Comparison of ENCODE assay signal across 8 cellular contexts in the genomic region with DNA sequence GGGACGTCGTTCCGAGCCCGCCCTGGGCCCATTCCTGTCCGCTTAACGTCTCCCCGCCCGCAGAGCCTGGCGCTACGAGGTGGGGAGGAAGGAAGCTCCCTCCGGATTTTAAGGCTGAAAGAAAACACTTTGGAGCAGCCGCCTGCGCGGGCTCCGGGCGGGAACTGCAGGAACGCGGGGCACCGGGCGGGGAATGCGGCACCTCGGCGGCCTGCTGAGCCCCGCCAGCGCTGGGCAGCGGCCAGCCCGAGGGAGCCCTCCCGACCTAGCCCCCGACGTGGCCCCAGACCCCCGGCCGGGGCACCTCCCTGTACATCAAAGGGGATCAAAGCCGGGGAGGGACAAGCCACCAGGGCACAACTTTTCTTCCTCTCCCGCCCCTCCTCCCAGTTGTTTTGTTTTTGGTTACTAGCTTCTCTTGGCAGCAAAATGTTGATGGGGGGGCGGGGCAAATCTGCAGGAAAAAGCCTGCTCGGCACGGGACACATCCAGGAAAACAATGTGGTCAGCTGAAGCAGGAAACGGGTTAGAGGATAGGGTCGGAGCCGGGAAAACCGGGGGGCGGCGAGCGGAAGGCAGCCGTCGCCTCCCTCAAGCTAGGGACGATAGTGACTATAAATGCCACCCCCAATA. TPM values are rescaled to one million over a fixed set of nuclear protein-coding genes. Genes with fewer than 3 reads are reported as not detected.
DNase-seq lines count a peak whose midpoint lies in the region; ATAC-seq and TF ChIP-seq lines count a peak whose summit lies in the region.
"Not testable (repeated sequence)": the region's sequence is repeated elsewhere in the genome, so short reads cannot be mapped to it uniquely, and the experiment has no call there.

No MANE protein-coding gene starts in this region.

- WGBS in right lobe of liver (ENCODE audit: insufficient coverage, low coverage, low lambda C conversion rate, missing lambda C conversion rate): 0% methylated on average over 4 of the region's 47 CpGs

- not testable (repeated sequence) for H3F3A ChIP-seq in Loucy (ENCODE audit: low read depth)

- intact Hi-C loops in activated CD4-positive, alpha-beta T cell treated with anti-CD3 and anti-CD28 coated beads, Interleukin-2, amount 10 ng/mL, durations not matched to agents 24 days and 14 days (cut with micrococcal nuclease); right lobe of liver (cut with DNase I); posterior cingulate gyrus (cut with DNase I); upper lobe of right lung (cut with DNase I): not testable (repeated sequence)

- not testable (repeated sequence) for H3K36me3 Mint-ChIP-seq in activated CD4-positive, alpha-beta T cell treated with anti-CD3 and anti-CD28 coated beads, Interleukin-2, amount 10 ng/mL, durations not matched to agents 24 days and 14 days (ENCODE audit: low read depth)

- H3K4me1 Mint-ChIP-seq in activated CD4-positive, alpha-beta T cell treated with anti-CD3 and anti-CD28 coated beads, Interleukin-2, amount 10 ng/mL, durations not matched to agents 24 days and 14 days: not testable (repeated sequence)

- not testable (repeated sequence) for H3K9me3 Mint-ChIP-seq in activated CD4-positive, alpha-beta T cell treated with anti-CD3 and anti-CD28 coated beads, Interleukin-2, amount 10 ng/mL, durations not matched to agents 24 days and 14 days

- H3K79me2 ChIP-seq in DND-41 (ENCODE audit: insufficient read depth, low read length); Loucy (ENCODE audit: insufficient read depth, low read length): not testable (repeated sequence)

- not testable (repeated sequence) for H3K9me3 ChIP-seq in DND-41 (ENCODE audit: insufficient read depth, low read length, severe bottlenecking); Loucy (ENCODE audit: insufficient read depth, low read depth, low read length); right lobe of liver; upper lobe of right lung

- not testable (repeated sequence) for ATAC-seq in DND-41 (ENCODE audit: insufficient read depth, low read depth); upper lobe of right lung
- peak in 1 of 4 donors; percentile 1 for ATAC-seq in right lobe of liver

- H3K27me3 Mint-ChIP-seq in activated CD4-positive, alpha-beta T cell treated with anti-CD3 and anti-CD28 coated beads, Interleukin-2, amount 10 ng/mL, durations not matched to agents 24 days and 14 days: not testable (repeated sequence)

- H3K27me3 ChIP-seq in DND-41 (ENCODE audit: insufficient read depth, low read length, poor library complexity); Loucy (ENCODE audit: insufficient read depth, low read length, poor library complexity, severe bottlenecking); right lobe of liver; upper lobe of right lung: not testable (repeated sequence)

- H2AFZ ChIP-seq in DND-41 (ENCODE audit: low read depth, low read length); Loucy (ENCODE audit: low read length): not testable (repeated sequence)

- not testable (repeated sequence) for TF ChIP-seq CTCF in DND-41 (IDR thresholded peaks at IDR 0.05; ENCODE audit: borderline replicate concordance, extremely low read depth, low read length, poor library complexity, severe bottlenecking); Loucy (conservative IDR thresholded peaks at IDR 0.05; ENCODE audit: low read length); astrocyte of the cerebellum (IDR thresholded peaks at IDR 0.05; ENCODE audit: low read depth, low read length, missing control alignments); fibroblast of villous mesenchyme (IDR thresholded peaks at IDR 0.05; ENCODE audit: insufficient read depth, low read depth, low read length); right lobe of liver (IDR thresholded peaks at IDR 0.05); upper lobe of right lung (IDR thresholded peaks at IDR 0.05)

- not testable (repeated sequence) for H3K36me3 ChIP-seq in DND-41 (ENCODE audit: insufficient read depth, low read length); Loucy (ENCODE audit: insufficient read depth, low read length); right lobe of liver; upper lobe of right lung

- not testable (repeated sequence) for H3K27ac ChIP-seq in DND-41 (ENCODE audit: low read length)
- H3K27ac ChIP-seq in right lobe of liver: peak overlapping the region in 1 of 3 donors; percentile 40
- H3K27ac ChIP-seq in upper lobe of right lung: peak overlapping the region; percentile 58

- in situ Hi-C loops in astrocyte of the cerebellum (cut with HindIII; ENCODE audit: low sequenced_read_pairs): not testable (repeated sequence)

- DNase-seq in DND-41 (peak; percentile 25), fibroblast of villous mesenchyme (ENCODE audit: low read depth) (peak; percentile 8), right lobe of liver (peak; percentile 66 to 78 (median 70)), posterior cingulate gyrus (peak in 9 of 10 donors; percentile 9 to 60 (median 28)), upper lobe of right lung (peak; percentile 77)
- DNase-seq in activated CD4-positive, alpha-beta T cell treated with anti-CD3 and anti-CD28 coated beads, Interleukin-2, amount 10 ng/mL, durations not matched to agents 24 days and 14 days: peak; percentile 57
- not testable (repeated sequence) for DNase-seq in astrocyte of the cerebellum (ENCODE audit: low read depth)

- peak overlapping the region; percentile 86 for H3K4me3 Mint-ChIP-seq in activated CD4-positive, alpha-beta T cell treated with anti-CD3 and anti-CD28 coated beads, Interleukin-2, amount 10 ng/mL, durations not matched to agents 24 days and 14 days

- H4K20me1 ChIP-seq in DND-41 (ENCODE audit: insufficient read depth, low read length); Loucy (ENCODE audit: insufficient read depth, low read length, poor library complexity, severe bottlenecking): not testable (repeated sequence)

- H3K27ac Mint-ChIP-seq in activated CD4-positive, alpha-beta T cell treated with anti-CD3 and anti-CD28 coated beads, Interleukin-2, amount 10 ng/mL, durations not matched to agents 24 days and 14 days: peak overlapping the region; percentile 80

- H3K4me2 ChIP-seq in DND-41 (ENCODE audit: insufficient read depth, low read length): peak overlapping the region; percentile 53; the same call in 1 of the 2 replicates
- not testable (repeated sequence) for H3K4me2 ChIP-seq in Loucy (ENCODE audit: low read depth, low read length, poor library complexity, severe bottlenecking)

- H3K4me3 ChIP-seq in DND-41 (ENCODE audit: low read depth in 1 of 2, low read length in 2 of 2) (peak overlapping the region in 1 of 2 experiments; percentile 44; a peak in 2 of 4 replicates), Loucy (ENCODE audit: low read length, poor library complexity, severe bottlenecking) (peak overlapping the region; percentile 62), astrocyte of the cerebellum (ENCODE audit: low read depth, low read length) (peak overlapping the region; percentile 42), fibroblast of villous mesenchyme (ENCODE audit: low read depth, low read length) (peak overlapping the region; percentile 44), right lobe of liver (peak overlapping the region; percentile 25 to 56 (median 47)), upper lobe of right lung (peak overlapping the region; percentile 51)

- TF ChIP-seq POLR2A in right lobe of liver (IDR thresholded peaks at IDR 0.05): not testable (repeated sequence)

- not testable (repeated sequence) for H3K9me2 ChIP-seq in Loucy (replicated peaks; ENCODE audit: low read depth, low read length)

- peak overlapping the region; percentile 30; the same call in 1 of the 2 replicates for H3K9ac ChIP-seq in DND-41 (ENCODE audit: low read depth, low read length)
- not testable (repeated sequence) for H3K9ac ChIP-seq in Loucy (ENCODE audit: low read depth, low read length, poor library complexity, severe bottlenecking)

- H3K4me1 ChIP-seq in DND-41 (ENCODE audit: insufficient read depth, low read length); Loucy (ENCODE audit: insufficient read depth, low read length, poor library complexity, severe bottlenecking); right lobe of liver; upper lobe of right lung: not testable (repeated sequence)

RNA-seq across cellular contexts. Expression of a gene that starts 1.5 kb away (rescaled TPM):
- total RNA-seq in activated CD4-positive, alpha-beta T cell treated with anti-CD3 and anti-CD28 coated beads, Interleukin-2, amount 10 ng/mL, durations not matched to agents 24 days and 14 days: 28.9 and 39.9 TPM in 2 replicates
- total RNA-seq in fibroblast of villous mesenchyme: 23.8 and 44.9 TPM in 2 replicates
- 1 to 10 TPM; 4.5 to 6.6 (median 6.1) TPM for total RNA-seq in right lobe of liver
- 35.1 TPM for total RNA-seq in upper lobe of right lung

RNA-seq across cellular contexts. Expression of a gene that starts 2.1 kb away (rescaled TPM):
- total RNA-seq in activated CD4-positive, alpha-beta T cell treated with anti-CD3 and anti-CD28 coated beads, Interleukin-2, amount 10 ng/mL, durations not matched to agents 24 days and 14 days: 7.5 and 8.0 TPM in 2 replicates
- total RNA-seq in fibroblast of villous mesenchyme: 0.32 and 0.43 TPM in 2 replicates
- total RNA-seq in right lobe of liver: under 1 TPM in 2 of 6 experiments, not detected in 4; 0.09 to 0.32 TPM
- 0.43 TPM for total RNA-seq in upper lobe of right lung
